14 cellular contexts compared by ENCODE assay signal in the genomic region with DNA sequence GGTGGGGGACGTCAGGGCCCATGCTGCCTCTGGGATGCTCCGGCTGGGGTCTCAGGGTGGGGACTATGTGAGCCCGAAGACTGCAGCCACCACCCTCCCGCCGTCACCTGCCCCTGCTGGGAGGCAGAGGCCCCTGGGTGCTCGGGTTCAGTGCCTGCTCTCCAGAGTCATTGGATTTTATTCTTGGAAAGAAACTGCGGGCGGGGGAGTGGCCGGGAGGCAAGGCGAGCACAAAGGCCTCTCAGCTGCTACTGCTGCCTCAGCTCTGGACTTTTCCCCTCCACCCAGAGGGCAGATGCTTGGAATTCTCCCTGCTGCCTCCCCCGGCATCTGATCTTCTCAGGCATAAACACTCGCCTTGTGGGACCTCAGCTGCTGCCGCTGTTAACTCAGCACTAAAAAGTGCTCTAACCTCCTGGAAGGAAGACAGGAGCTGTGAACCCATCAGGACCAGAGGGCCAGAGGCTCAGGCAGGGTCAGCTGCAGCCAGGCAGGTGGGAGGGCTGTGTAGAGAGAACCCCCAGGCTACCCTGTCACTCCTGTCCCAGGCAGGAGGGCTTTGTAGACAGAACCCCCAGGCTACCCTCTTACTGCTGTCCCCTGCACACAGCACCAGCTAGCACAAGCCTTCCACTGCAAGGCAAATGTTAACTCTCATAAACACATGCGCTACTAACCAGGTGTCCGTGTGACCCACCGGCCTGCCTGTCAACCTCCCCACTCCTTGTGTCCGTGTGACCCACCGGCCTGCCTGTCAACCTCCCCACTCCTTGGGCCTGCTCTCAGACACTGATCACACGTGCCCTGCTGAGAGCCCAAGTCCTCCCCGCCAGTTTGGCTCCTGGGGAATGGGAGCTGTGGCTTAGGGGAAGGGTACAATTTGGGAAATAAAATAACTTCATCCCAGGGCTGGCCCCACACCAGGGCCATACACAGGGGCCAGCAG. TPM values are rescaled to one million over a fixed set of nuclear protein-coding genes. Genes with fewer than 3 reads are reported as not detected.
A peak's percentile ranks its signal among the peaks of the same experiment; 100 is the strongest.
DNase-seq lines count a peak whose midpoint lies in the region; FAIRE-seq and TF ChIP-seq lines count a peak whose summit lies in the region.
"Had no signal": no experiment of that assay in that cellular context is flagged by ENCODE, and none has a peak within 500 bp of the region (broad histone marks: within the 10 kb centered on the region; RNA-seq: fewer than 3 reads in every experiment).

No MANE protein-coding gene starts in this region.

- H3K36me3 ChIP-seq in H1 (ENCODE audit: control insufficient read depth in 2 of 4, insufficient read depth in 4 of 4, low read length in 3 of 4) (no peaks in the 10 kb centered on the region), tibial nerve (no peaks in the 10 kb centered on the region), mammary epithelial cell (ENCODE audit: insufficient read depth, low read length) (no peaks in the 10 kb centered on the region)

- no peaks in the 10 kb centered on the region for H4K20me1 ChIP-seq in H1 (replicated peaks in 1 of 2; ENCODE audit: control insufficient read depth in 1 of 2, insufficient read depth in 2 of 2, low read length in 2 of 2)
- H4K20me1 ChIP-seq in mammary epithelial cell (ENCODE audit: insufficient read depth, low read length): no peaks in the 10 kb centered on the region

- no peak for TF ChIP-seq RAD21 in H1 (IDR thresholded peaks at IDR 0.05 in 1 of 2, conservative IDR thresholded peaks at IDR 0.05 in 1 of 2; ENCODE audit: low read depth in 2 of 2, low read length in 2 of 2)

- no peak overlapping the region for H3K18ac ChIP-seq in H1 (ENCODE audit: extremely low read depth, low read length)

- H3K23ac ChIP-seq in H1 (ENCODE audit: insufficient read length): no peak overlapping the region

- H3K9ac ChIP-seq in H1 (replicated peaks in 1 of 4; ENCODE audit: extremely low read depth in 1 of 4, low read depth in 3 of 4, low read length in 3 of 4) (no peak overlapping the region), mammary epithelial cell (ENCODE audit: insufficient read depth, low read length) (no peak overlapping the region)

- no peak for FAIRE-seq in H1 (lab: Jason Lieb, UNC)
- FAIRE-seq: GM18507 had no signal

- H3K9me3 ChIP-seq in H1 (ENCODE audit: insufficient read depth in 2 of 2, low read depth in 1 of 2, low read length in 1 of 2) (no peaks in the 10 kb centered on the region), tibial nerve (peaks cover 0 to 6% (median 0%) of the 10 kb centered on the region in 4 donors), mammary epithelial cell (replicated peaks; ENCODE audit: insufficient read depth, low read length) (peaks cover 5% of the 10 kb centered on the region)

- peak; percentile 23 for DNase-seq in DMS 273 (lab: John Stamatoyannopoulos, UW; ENCODE audit: unreplicated experiment)
- no peak for DNase-seq in DMS 273 treated with DMSO at 0.1 percent for 48 hours (lab: John Stamatoyannopoulos, UW)
- DNase-seq in H1 (ENCODE audit: low read depth in 1 of 2, low spot score in 2 of 2): no peak
- DNase-seq in medulla oblongata (ENCODE audit: extremely low spot score): peak; percentile 25
- DNase-seq in tibial nerve (ENCODE audit: low spot score in 2 of 2): peak in 1 of 2 donors; percentile 15
- DNase-seq in OCI-M1 (lab: John Stamatoyannopoulos, UW): no peak
- no peak for DNase-seq in HCEC 1CT
- DNase-seq in mammary epithelial cell: no peak
- DNase-seq: NCI-H1436, T-helper 17 cell had no signal

- peak overlapping the region; percentile 52; the same call in 1 of the 2 replicates for H2BK5ac ChIP-seq in H1 (ENCODE audit: low read depth, low read length)

- H3K79me2 ChIP-seq in H1 (ENCODE audit: control insufficient read depth in 1 of 2, insufficient read depth in 2 of 2, low read length in 2 of 2): no peaks in the 10 kb centered on the region
- no peaks in the 10 kb centered on the region for H3K79me2 ChIP-seq in mammary epithelial cell (ENCODE audit: insufficient read depth, low read length)

- H3K27me3 ChIP-seq in H1 (replicated peaks in 1 of 4; ENCODE audit: control insufficient read depth in 3 of 4, extremely low read depth in 1 of 4, insufficient read depth in 3 of 4, low read length in 3 of 4) (peaks cover 0 to 2% (median 0%) of the 10 kb centered on the region in 4 experiments; a peak in 2 of 7 replicates), tibial nerve (no peaks in the 10 kb centered on the region), mammary epithelial cell (ENCODE audit: insufficient read depth, low read length) (no peaks in the 10 kb centered on the region)

- H2BK120ac ChIP-seq in H1 (replicated peaks; ENCODE audit: low read depth, low read length): no peak overlapping the region

- H3K4me3 ChIP-seq in H1 (ENCODE audit: extremely low read depth in 1 of 4, insufficient read depth in 2 of 4, low read depth in 3 of 4, low read length in 4 of 4) (no peak overlapping the region), tibial nerve (no peak overlapping the region), mammary epithelial cell (replicated peaks in 1 of 3; ENCODE audit: insufficient read depth in 1 of 3, low read depth in 2 of 3, low read length in 3 of 3) (no peak overlapping the region)

- POLR2A ChIA-PET in H1 (lab: Charles Lee; ENCODE audit: partially characterized antibody): interaction anchor here (1.4 kb wide), 1 partner anchor 43 kb away, joined by 3 read pairs; no protein-coding TSS in a partner anchor

- H2AK5ac ChIP-seq in H1 (ENCODE audit: low read depth, low read length): no peak overlapping the region

- H3K4me1 ChIP-seq in H1 (replicated peaks in 1 of 4; ENCODE audit: control insufficient read depth in 3 of 4, insufficient read depth in 4 of 4, low read length in 3 of 4) (peaks cover 0 to 30% (median 13%) of the 10 kb centered on the region in 4 experiments; a peak in 6 of 7 replicates), tibial nerve (peaks cover 0 to 23% (median 19%) of the 10 kb centered on the region in 4 donors), mammary epithelial cell (ENCODE audit: insufficient read depth, low read length) (no peaks in the 10 kb centered on the region)

- TF ChIP-seq POLR2A in H1 (IDR thresholded peaks at IDR 0.05; ENCODE audit: control extremely low read depth in 1 of 2, low read depth in 2 of 2, low read length in 2 of 2) (no peak), tibial nerve (IDR thresholded peaks at IDR 0.05) (peak in 1 of 2 donors; percentile 29)

- no peak overlapping the region for H4K91ac ChIP-seq in H1 (replicated peaks; ENCODE audit: insufficient read length, low read length)

- no peaks in the 10 kb centered on the region for H3K23me2 ChIP-seq in H1 (ENCODE audit: low read depth, low read length)

- no peak overlapping the region for H2BK20ac ChIP-seq in H1 (ENCODE audit: low read length)

- TF ChIP-seq EP300 in H1 (IDR thresholded peaks at IDR 0.05; ENCODE audit: borderline replicate concordance in 1 of 2, low read depth in 2 of 2, low read length in 2 of 2) (no peak), tibial nerve (IDR thresholded peaks at IDR 0.05) (peak; percentile 69 to 71)

- H2AFZ ChIP-seq in H1 (ENCODE audit: low read length): no peak overlapping the region
- H2AFZ ChIP-seq in mammary epithelial cell (ENCODE audit: low read depth, low read length): no peak overlapping the region

- H2BK12ac ChIP-seq in H1 (ENCODE audit: low read depth, low read length): peak overlapping the region; percentile 87; the same call in 1 of the 2 replicates

- no peak overlapping the region for H4K5ac ChIP-seq in H1 (ENCODE audit: insufficient read length, low read depth, low read length)

- no peak overlapping the region; the same call in 1 of the 2 replicates for H4K8ac ChIP-seq in H1 (ENCODE audit: extremely low read depth, insufficient read depth, low read length)

- CTCF ChIA-PET in H1 (lab: Charles Lee; ENCODE audit: partially characterized antibody) (interaction anchor here (0.6 to 2.4 kb wide), 10 partner anchors 13 to 250 kb away, joined by 3 to 12 read pairs (median 6); no protein-coding TSS in a partner anchor), mammary epithelial cell (lab: Charles Lee; ENCODE audit: low non-redundant PET) (no interaction called here)

- peak overlapping the region; percentile 81; the same call in 1 of the 2 replicates for H2BK15ac ChIP-seq in H1 (ENCODE audit: low read length)

- no peaks in the 10 kb centered on the region for H3K79me1 ChIP-seq in H1 (ENCODE audit: low read depth, low read length)

- no peak overlapping the region for H3K14ac ChIP-seq in H1 (ENCODE audit: insufficient read length)

- H3K27ac ChIP-seq in H1 (ENCODE audit: low read depth, low read length): no peak overlapping the region
- peak overlapping the region; percentile 52 to 78 (median 77) for H3K27ac ChIP-seq in tibial nerve
- H3K27ac ChIP-seq in mammary epithelial cell (ENCODE audit: insufficient read depth, low read depth, low read length): no peak overlapping the region
- H3K27ac ChIP-seq: 22Rv1 had no signal

- no peak overlapping the region; a peak in 1 of 4 replicates for H3K4me2 ChIP-seq in H1 (ENCODE audit: insufficient read depth in 1 of 2, low read depth in 2 of 2, low read length in 2 of 2)
- no peak overlapping the region for H3K4me2 ChIP-seq in mammary epithelial cell (ENCODE audit: insufficient read depth, low read depth, low read length)

- in situ Hi-C loops in mammary epithelial cell (cut with MboI; ENCODE audit: low sequenced_read_pairs in 2 of 2): no loop called here

- peak overlapping the region; percentile 39 for H3K4ac ChIP-seq in H1 (replicated peaks; ENCODE audit: insufficient read length, low read depth, low read length)

- no TSS peak for BruUV-seq in mammary epithelial cell (replicated peaks; lab: Mats Ljungman, UMichigan)

- intact Hi-C loops in mammary epithelial cell (cut with micrococcal nuclease): no loop called here

- dilution Hi-C loops in mammary epithelial cell (cut with HindIII; ENCODE audit: low sequenced_read_pairs): no loop called here

- WGBS in H1 (ENCODE audit: extremely low coverage in 1 of 2, insufficient coverage in 1 of 2, insufficient read length in 1 of 2, insufficient replicate concordance in 2 of 2, low coverage in 1 of 2, low lambda C conversion rate in 2 of 2, missing lambda C conversion rate in 1 of 2), 2 experiments: 71% methylated on average over 19 of the region's 20 CpGs; no CpG with 5 or more reads in 1 of the 2 experiments
- 31 to 36% methylated on average over 19 to 20 of the region's 20 CpGs for WGBS in tibial nerve, 2 donors
- 23% methylated on average over 18 of the region's 20 CpGs for WGBS in mammary epithelial cell (ENCODE audit: low coverage, missing lambda C conversion rate)

- TF ChIP-seq CTCF in H1 (IDR thresholded peaks at IDR 0.05; ENCODE audit: control extremely low read depth in 1 of 3, insufficient read depth in 1 of 3, low read depth in 1 of 3, low read length in 3 of 3) (no peak), tibial nerve (IDR thresholded peaks at IDR 0.05) (no peak), mammary epithelial cell (conservative IDR thresholded peaks at IDR 0.05 in 1 of 2, IDR thresholded peaks at IDR 0.05 in 1 of 2; ENCODE audit: extremely low read depth in 1 of 2, insufficient read depth in 1 of 2, low read depth in 1 of 2, low read length in 2 of 2) (no peak)

- H3K56ac ChIP-seq in H1 (replicated peaks; ENCODE audit: insufficient read length, low read depth, low read length): no peak overlapping the region

RNA-seq across cellular contexts. Expression of a gene that starts 9.4 kb away (rescaled TPM):
- not detected in 2 replicates for total RNA-seq in H1 (2021; fragmentation: NEBNext Ultra II Directional; extraction: Animal tissue kit (Norgen Biotek cat#: 25700))
- polyA plus RNA-seq in H1 (2011; rRNA removed) (0.36 and 0.69 TPM in 2 replicates), mammary epithelial cell (0.01 TPM)
- polyA plus RNA-seq in H1 (2011; cell fraction: cytosol; rRNA removed): 0.34 TPM
- 1.5 TPM for polyA plus RNA-seq in H1 (2011; cell fraction: nucleus; rRNA removed)
- 0.21 to 0.45 TPM (median 0.37 TPM) in 4 replicates for polyA plus RNA-seq in H1 (2012, experiment 1 of 2)
- polyA plus RNA-seq in H1 (2012, experiment 2 of 2): 0.13 TPM
- polyA plus RNA-seq in H1 (2013, experiment 1 of 2): 0.06 TPM
- 0.07 TPM for polyA plus RNA-seq in H1 (2013, experiment 2 of 2)
- polyA minus RNA-seq in H1 (2011; rRNA and poly(A)+ RNA removed): 0.22 and 0.24 TPM in 2 replicates
- not detected for polyA minus RNA-seq in H1 (2011; cell fraction: cytosol; rRNA and poly(A)+ RNA removed)
- polyA minus RNA-seq in H1 (2011; cell fraction: nucleus; rRNA and poly(A)+ RNA removed): 0.50 TPM
- total RNA-seq in tibial nerve (10 to 100 TPM in 3 of 4 donors, 1 to 10 TPM in 1; 9.9 to 14.4 (median 12.5) TPM), mammary epithelial cell (not detected)
- not detected for polyA minus RNA-seq in mammary epithelial cell
- total RNA-seq: activated T-helper 2 cell treated with anti-CD3 and anti-CD28 coated beads, Interferon-gamma antibody, Interleukin-2, Interleukin-4, amounts not matched to agents 10 μg/mL and 5 μg/mL and 100 μg/mL, durations not matched to agents 14 hours and 24 hours and 36 hours; T-helper 17 cell; temporal lobe had no signal

Comparison
In these comparisons a context has a peak if more than half of its experiments do, and no peak if none do; other contexts are left out.
1. DNase-seq: peak in DMS 273 (single experiment) and medulla oblongata (single experiment); none in DMS 273 treated with DMSO at 0.1 percent for 48 hours (single experiment), H1 (0 of 2), OCI-M1 (single experiment), HCEC 1CT (single experiment) and mammary epithelial cell (single experiment).
2. H3K27ac ChIP-seq: peak in tibial nerve (4 of 4); none in H1 (single experiment) and mammary epithelial cell (single experiment).
3. RNA of a gene that starts 9.4 kb away (total RNA-seq): 9.9 to 14.4 TPM in tibial nerve; not detected in H1 and not detected in mammary epithelial cell; every median in the first group is over 10 times any median in the second.